In genomic region chr1:35901235-35901634, GRCh38 we compare ENCODE assay signal across 28 cellular contexts.
"Had no signal": no experiment of that assay in that cellular context is flagged by ENCODE, and none has a peak within 500 bp of the region (broad histone marks: within the 10 kb centered on the region; RNA-seq: fewer than 3 reads in every experiment).

No MANE protein-coding gene starts in this region.

- H3K36me3 ChIP-seq: uterus had no signal

- H3K4me3 ChIP-seq: pancreas, psoas muscle, right lobe of liver, sigmoid colon, suprapubic skin, testis, tibial artery, transverse colon, upper lobe of right lung, uterus had no signal

- DNase-seq: naive thymus-derived CD4-positive, alpha-beta T cell; natural killer cell; nucleus accumbens; pancreas; psoas muscle; right cardiac atrium; right lobe of liver; sigmoid colon; small intestine; stimulated activated CD4-positive, alpha-beta T cell treated with anti-CD3 and anti-CD28 coated beads, Interleukin-15, amount 100 ng/mL, for 24 hours; stimulated activated CD4-positive, alpha-beta T cell treated with anti-CD3 and anti-CD28 coated beads, Interleukin-2, amount 100 ng/mL, for 24 hours; stimulated activated CD4-positive, alpha-beta T cell treated with anti-CD3 and anti-CD28 coated beads, Interleukin-2, amount 100 ng/mL, for 48 hours; stimulated activated CD4-positive, alpha-beta T cell treated with anti-CD3 and anti-CD28 coated beads, Interleukin-4, amount 100 ng/mL, for 24 hours; stimulated activated naive CD4-positive, alpha-beta T cell; stimulated activated naive CD8-positive, alpha-beta T cell treated with anti-CD3 and anti-CD28 coated beads, Interleukin-15, amount 100 ng/mL, for 72 hours; stimulated activated naive CD8-positive, alpha-beta T cell treated with anti-CD3 and anti-CD28 coated beads, Interleukin-15, Interleukin-2, amounts not matched to agents 100 U/mL and 50 U/mL, for 24 hours; substantia nigra; testis; tibial artery; transverse colon; upper lobe of right lung; uterus had no signal

- H3K4me3 Mint-ChIP-seq: naive thymus-derived CD4-positive, alpha-beta T cell; natural killer cell; nephron; neural crest cell; stimulated activated effector memory CD8-positive, alpha-beta T cell treated with anti-CD3 and anti-CD28 coated beads, Interleukin-12 subunit alpha, Interleukin-12 subunit beta, amount 100 ng/mL, for 72 hours; stimulated activated naive CD8-positive, alpha-beta T cell treated with anti-CD3 and anti-CD28 coated beads, Interleukin-15, amount 100 ng/mL, for 72 hours; type B pancreatic cell had no signal

- H3K27me3 Mint-ChIP-seq: naive thymus-derived CD4-positive, alpha-beta T cell; stimulated activated naive CD8-positive, alpha-beta T cell treated with anti-CD3 and anti-CD28 coated beads, Interleukin-15, amount 100 ng/mL, for 72 hours; type B pancreatic cell had no signal

- H3K9me3 Mint-ChIP-seq: naive thymus-derived CD4-positive, alpha-beta T cell; natural killer cell; nephron; neural crest cell; stimulated activated effector memory CD8-positive, alpha-beta T cell treated with anti-CD3 and anti-CD28 coated beads, Interleukin-12 subunit alpha, Interleukin-12 subunit beta, amount 100 ng/mL, for 72 hours; stimulated activated naive CD8-positive, alpha-beta T cell treated with anti-CD3 and anti-CD28 coated beads, Interleukin-15, amount 100 ng/mL, for 72 hours; type B pancreatic cell had no signal

- H3K27ac Mint-ChIP-seq: naive thymus-derived CD4-positive, alpha-beta T cell; natural killer cell; nephron; stimulated activated effector memory CD8-positive, alpha-beta T cell treated with anti-CD3 and anti-CD28 coated beads, Interleukin-12 subunit alpha, Interleukin-12 subunit beta, amount 100 ng/mL, for 72 hours; stimulated activated naive CD8-positive, alpha-beta T cell treated with anti-CD3 and anti-CD28 coated beads, Interleukin-15, amount 100 ng/mL, for 72 hours; type B pancreatic cell had no signal

- H3K9me3 ChIP-seq: neutrophil, pancreas, psoas muscle, right lobe of liver, sigmoid colon, suprapubic skin, testis, tibial artery, transverse colon, upper lobe of right lung, uterus had no signal

- H3K4me1 ChIP-seq: pancreas, psoas muscle, right lobe of liver, sigmoid colon, suprapubic skin, testis, tibial artery, transverse colon, upper lobe of right lung, uterus had no signal

- H3K27ac ChIP-seq: neutrophil, pancreas, psoas muscle, right lobe of liver, sigmoid colon, suprapubic skin, testis, tibial artery, transverse colon, upper lobe of right lung, uterus had no signal

- H3K27me3 ChIP-seq: neutrophil, pancreas, right lobe of liver, sigmoid colon, suprapubic skin, testis, tibial artery, transverse colon, upper lobe of right lung, uterus had no signal

- H3K4me1 Mint-ChIP-seq: naive thymus-derived CD4-positive, alpha-beta T cell; natural killer cell; nephron; neural crest cell; stimulated activated effector memory CD8-positive, alpha-beta T cell treated with anti-CD3 and anti-CD28 coated beads, Interleukin-12 subunit alpha, Interleukin-12 subunit beta, amount 100 ng/mL, for 72 hours; stimulated activated naive CD8-positive, alpha-beta T cell treated with anti-CD3 and anti-CD28 coated beads, Interleukin-15, amount 100 ng/mL, for 72 hours had no signal

- ATAC-seq: naive thymus-derived CD4-positive, alpha-beta T cell; natural killer cell; pancreas; psoas muscle; stimulated activated effector memory CD8-positive, alpha-beta T cell treated with anti-CD3 and anti-CD28 coated beads, Interleukin-12 subunit alpha, Interleukin-12 subunit beta, amount 100 ng/mL, for 72 hours; stimulated activated naive CD8-positive, alpha-beta T cell treated with anti-CD3 and anti-CD28 coated beads, Interleukin-15, amount 100 ng/mL, for 72 hours; stimulated activated naive CD8-positive, alpha-beta T cell treated with anti-CD3 and anti-CD28 coated beads, Interleukin-15, Interleukin-2, amounts not matched to agents 100 U/mL and 50 U/mL, for 24 hours; upper lobe of right lung had no signal

- FAIRE-seq: pancreas, small intestine had no signal
